ENCODE assay signal across 12 cellular contexts in genomic region chr5:102713682-102714231, GRCh38. TPM values are rescaled to one million over a fixed set of nuclear protein-coding genes. Genes with fewer than 3 reads are reported as not detected.
DNase-seq lines count a peak whose midpoint lies in the region; ATAC-seq and TF ChIP-seq lines count a peak whose summit lies in the region.
"Had no signal": no experiment of that assay in that cellular context is flagged by ENCODE, and none has a peak within 500 bp of the region (broad histone marks: within the 10 kb centered on the region; RNA-seq: fewer than 3 reads in every experiment).

No MANE protein-coding gene starts in this region.

- ATAC-seq in GM18505 (IDR thresholded peaks at IDR 0.05; ENCODE audit: unreplicated experiment) = peak; percentile 84
- peak; percentile 81 for ATAC-seq in GM21619 (IDR thresholded peaks at IDR 0.05; ENCODE audit: unreplicated experiment)
- ATAC-seq in HG03521 (IDR thresholded peaks at IDR 0.05; ENCODE audit: unreplicated experiment) = peak; percentile 50

- H3K27me3 ChIP-seq in left ventricle myocardium inferior (ENCODE audit: low read depth) = no peaks in the 10 kb centered on the region

- no peak overlapping the region for H3K4me3 ChIP-seq in fibroblast of mammary gland (ENCODE audit: control insufficient read depth, low read depth, low read length)
- H3K4me3 ChIP-seq in left ventricle myocardium inferior = no peak overlapping the region
- H3K4me3 ChIP-seq: smooth muscle cell had no signal

- intact Hi-C loops in left ventricle myocardium inferior (cut with micrococcal nuclease) = no loop called here

- no peaks in the 10 kb centered on the region for H3K9me3 ChIP-seq in left ventricle myocardium inferior (replicated peaks)

- H3K4me1 ChIP-seq in left ventricle myocardium inferior = no peaks in the 10 kb centered on the region

- H3K27ac ChIP-seq in left ventricle myocardium inferior (replicated peaks) = no peak overlapping the region
- H3K27ac ChIP-seq: RWPE1 had no signal

- peak; percentile 22 for DNase-seq in fibroblast of mammary gland (ENCODE audit: low read depth)
- DNase-seq in activated naive CD4-positive, alpha-beta T cell (lab: John Stamatoyannopoulos, UW) = no peak
- no peak for DNase-seq in left ventricle myocardium inferior
- DNase-seq in central memory CD4-positive, alpha-beta T cell = no peak
- DNase-seq in UCSD-AML1 (lab: John Stamatoyannopoulos, UW; ENCODE audit: unreplicated experiment) = no peak
- DNase-seq: activated B cell treated with CpG ODN at 0.5 μM for 24 hours, NCI-H1092 treated with DMSO at 0.1 percent for 48 hours had no signal

- no peaks in the 10 kb centered on the region for H3K36me3 ChIP-seq in left ventricle myocardium inferior

- TF ChIP-seq CTCF in fibroblast of mammary gland (conservative IDR thresholded peaks at IDR 0.05; ENCODE audit: control insufficient read depth, insufficient read depth, low read depth, low read length) (no peak), left ventricle myocardium inferior (IDR thresholded peaks at IDR 0.05; ENCODE audit: borderline replicate concordance) (no peak)

- TF ChIP-seq POLR2A in GM18505 (IDR thresholded peaks at IDR 0.05; ENCODE audit: borderline replicate concordance, extremely low read depth, insufficient read depth, insufficient read length) = no peak

RNA-seq across cellular contexts. Expression of gene PAM, which starts 41.3 kb away (rescaled TPM):
- total RNA-seq in left ventricle myocardium inferior = 1,051 TPM
